1 cellular context compared by ENCODE assay signal in genomic region chr10:50738974-50739617, GRCh38.
TF ChIP-seq lines count a peak whose summit lies in the region.

No MANE protein-coding gene starts in this region.

TF ChIP-seq in HepG2, 621 proteins besides CTCF, POLR2A, EP300 and RAD21:
- TF ChIP-seq CBX1 (IDR thresholded peaks at IDR 0.05; ENCODE audit: low read depth), result peak; percentile 6
- 0 out of 2 replicates have a peak, but pooled peaks have one; percentile 53 for TF ChIP-seq SNAI1 (CRISPR knock-in tag; IDR thresholded peaks at IDR 0.05; ENCODE audit: borderline replicate concordance)
- TF ChIP-seq ZMYM3 (CRISPR knock-in tag; IDR thresholded peaks at IDR 0.05), result peak; percentile 27; the same call in 1 of the 2 replicates
- TF ChIP-seq ZFP41 (CRISPR knock-in tag; IDR thresholded peaks at IDR 0.05; ENCODE audit: borderline replicate concordance), result 0 out of 2 replicates have a peak, but pooled peaks have one; percentile 2
- TF ChIP-seq ZNF770 (CRISPR knock-in tag; IDR thresholded peaks at IDR 0.05), result peak; percentile 80
